25 cellular contexts compared by ENCODE assay signal in genomic region chr14:49250109-49250508, GRCh38.
DNase-seq lines count a peak whose midpoint lies in the region; ATAC-seq and TF ChIP-seq lines count a peak whose summit lies in the region.
"Had no signal": no experiment of that assay in that cellular context is flagged by ENCODE, and none has a peak within 500 bp of the region (broad histone marks: within the 10 kb centered on the region; RNA-seq: fewer than 3 reads in every experiment).

No MANE protein-coding gene starts in this region.

- H3K27me3 Mint-ChIP-seq in chondrocyte (ENCODE audit: low read depth) = peaks cover 2% of the 10 kb centered on the region

- H3K4me1 Mint-ChIP-seq in chondrocyte (ENCODE audit: low read depth) = no peaks in the 10 kb centered on the region
- H3K4me1 Mint-ChIP-seq: B cell; CD8-positive, alpha-beta memory T cell; memory B cell had no signal

- no peak overlapping the region for H3K27ac ChIP-seq in substantia nigra (ENCODE audit: low read depth, low read length, poor library complexity, severe bottlenecking)
- H3K27ac ChIP-seq: psoas muscle, skin epidermis had no signal

- ATAC-seq in GM18519 (IDR thresholded peaks at IDR 0.05; ENCODE audit: low FRiP score, unreplicated experiment) = no peak
- ATAC-seq: left colon, psoas muscle, SK-N-SH treated with all-trans-retinoic acid at 6 μM for 48 hours had no signal

- H3K36me3 Mint-ChIP-seq in chondrocyte (ENCODE audit: low read depth) = no peaks in the 10 kb centered on the region
- H3K36me3 Mint-ChIP-seq: activated CD4-positive, alpha-beta memory T cell treated with anti-CD3 and anti-CD28 coated beads for 36 hours; CD8-positive, alpha-beta memory T cell; memory B cell; type B pancreatic cell had no signal

- TF ChIP-seq CTCF in chondrocyte (IDR thresholded peaks at IDR 0.05) (no peak), retinal pigment epithelial cell (conservative IDR thresholded peaks at IDR 0.05; ENCODE audit: low read depth, low read length) (no peak)

- peak; percentile 10 for DNase-seq in GM04504 (ENCODE audit: low read depth)
- DNase-seq in RKO (ENCODE audit: low spot score) = peak; percentile 26
- no peak for DNase-seq in chondrocyte (ENCODE audit: low spot score)
- peak; percentile 2 for DNase-seq in retinal pigment epithelial cell (ENCODE audit: low read depth)
- no peak for DNase-seq in substantia nigra (lab: John Stamatoyannopoulos, UW)
- DNase-seq in NCI-H2029 treated with DMSO at 0.1 percent for 48 hours (lab: John Stamatoyannopoulos, UW) = no peak
- DNase-seq in DMS 273 (lab: John Stamatoyannopoulos, UW; ENCODE audit: unreplicated experiment) = no peak
- DNase-seq: activated CD4-positive, alpha-beta memory T cell treated with anti-CD3 and anti-CD28 coated beads for 36 hours; activated effector memory CD4-positive, alpha-beta T cell treated with anti-CD3 and anti-CD28 coated beads, Interleukin-2, amount 50 U/mL, for 16 hours; CD8-positive, alpha-beta memory T cell; GF-D8; head of caudate nucleus; left colon; NCI-H1092 treated with DMSO at 0.1 percent for 48 hours; NCI-H187 treated with DMSO at 0.1 percent for 48 hours; NCI-H748 treated with DMSO at 0.1 percent for 48 hours; psoas muscle; stimulated activated CD4-positive, alpha-beta T cell treated with anti-CD3 and anti-CD28 coated beads, Interleukin-1b, Interleukin-23, amount 100 ng/mL, for 48 hours; T-helper 9 cell had no signal

- no peak overlapping the region for H3K4me3 Mint-ChIP-seq in chondrocyte (ENCODE audit: unreplicated experiment)
- H3K4me3 Mint-ChIP-seq: activated CD4-positive, alpha-beta memory T cell treated with anti-CD3 and anti-CD28 coated beads for 36 hours; B cell; CD8-positive, alpha-beta memory T cell; memory B cell; type B pancreatic cell had no signal

- H3K4me3 ChIP-seq in retinal pigment epithelial cell (ENCODE audit: low read length) = no peak overlapping the region
- H3K4me3 ChIP-seq: psoas muscle, skin epidermis had no signal

- H3K27ac Mint-ChIP-seq in chondrocyte (ENCODE audit: unreplicated experiment) = peak overlapping the region; percentile 3
- H3K27ac Mint-ChIP-seq: activated CD4-positive, alpha-beta memory T cell treated with anti-CD3 and anti-CD28 coated beads for 36 hours; B cell; CD8-positive, alpha-beta memory T cell; memory B cell; type B pancreatic cell had no signal

- peaks cover 14% of the 10 kb centered on the region for H3K9me3 Mint-ChIP-seq in chondrocyte (ENCODE audit: low read depth)
- H3K9me3 Mint-ChIP-seq: activated CD4-positive, alpha-beta memory T cell treated with anti-CD3 and anti-CD28 coated beads for 36 hours; type B pancreatic cell had no signal

Comparison
In these comparisons a context has a peak if more than half of its experiments do, and no peak if none do; other contexts are left out.
1. DNase-seq: peak in GM04504 (single experiment), RKO (single experiment) and retinal pigment epithelial cell (single experiment); none in chondrocyte (single experiment), substantia nigra (0 of 49), NCI-H2029 treated with DMSO at 0.1 percent for 48 hours (single experiment) and DMS 273 (single experiment).